In the genomic region with DNA sequence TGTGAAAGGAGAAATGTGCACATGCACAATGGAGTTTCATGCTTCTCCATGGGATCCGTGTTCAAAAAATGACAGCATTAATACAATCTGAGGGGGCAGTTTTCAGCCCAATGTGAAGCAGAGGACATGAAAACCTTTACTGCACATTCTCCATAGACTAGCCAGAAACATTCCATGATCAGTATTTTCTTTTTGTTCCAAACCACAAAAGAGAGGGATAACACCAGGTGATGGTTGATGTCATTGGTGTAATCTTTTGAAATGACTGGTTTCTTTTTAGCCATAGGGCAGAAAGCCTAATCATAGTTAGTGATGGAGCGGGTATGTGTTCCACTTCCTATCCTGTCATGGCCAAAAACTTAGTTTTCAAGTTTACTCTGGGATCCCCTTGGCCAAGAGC, we compare ENCODE assay signal across 28 cellular contexts. TPM values are rescaled to one million over a fixed set of nuclear protein-coding genes. Genes with fewer than 3 reads are reported as not detected.
A peak's percentile ranks its signal among the peaks of the same experiment; 100 is the strongest.
DNase-seq lines count a peak whose midpoint lies in the region; ATAC-seq, FAIRE-seq and TF ChIP-seq lines count a peak whose summit lies in the region.
"Had no signal": no experiment of that assay in that cellular context is flagged by ENCODE, and none has a peak within 500 bp of the region (broad histone marks: within the 10 kb centered on the region; RNA-seq: fewer than 3 reads in every experiment).

No MANE protein-coding gene starts in this region.

- H3K23ac ChIP-seq in IMR-90 (ENCODE audit: low read depth, low read length) = no peak overlapping the region

- H3K27ac ChIP-seq in IMR-90 (ENCODE audit: insufficient read depth, low read length) = no peak overlapping the region
- no peak overlapping the region for H3K27ac ChIP-seq in GM12878 (ENCODE audit: control insufficient read depth, insufficient read depth)
- H3K27ac ChIP-seq in keratinocyte (ENCODE audit: control insufficient read depth, insufficient read depth, low read length) = peak overlapping the region; percentile 99
- H3K27ac ChIP-seq: gastrocnemius medialis, psoas muscle had no signal

- H3K79me2 ChIP-seq in GM12878 (ENCODE audit: control insufficient read depth, insufficient read depth, low read length) (peaks cover 25% of the 10 kb centered on the region), keratinocyte (ENCODE audit: control insufficient read depth, insufficient read depth, low read length) (no peaks in the 10 kb centered on the region)

- H3K56ac ChIP-seq in IMR-90 (ENCODE audit: extremely low read depth, insufficient read depth, low read length) = no peak overlapping the region

- H3K4me2 ChIP-seq in IMR-90 (ENCODE audit: low read depth, low read length) = no peak overlapping the region
- H3K4me2 ChIP-seq in GM12878 (ENCODE audit: control insufficient read depth, insufficient read depth) = no peak overlapping the region
- H3K4me2 ChIP-seq in keratinocyte (ENCODE audit: control insufficient read depth, extremely low read depth, insufficient read depth, low read depth, low read length) = peak overlapping the region; percentile 45

- no peak for TF ChIP-seq EP300 in GM12878 (IDR thresholded peaks at IDR 0.05; ENCODE audit: borderline replicate concordance in 1 of 2, control insufficient read depth in 1 of 2, low read depth in 2 of 2, low read length in 2 of 2)

- H3K4ac ChIP-seq in IMR-90 (ENCODE audit: low read depth, low read length) = peak overlapping the region; percentile 50; the same call in 1 of the 2 replicates

- H3K14ac ChIP-seq in IMR-90 (replicated peaks; ENCODE audit: low read depth, low read length) = no peak overlapping the region; the same call in 1 of the 2 replicates

- no CpG with 5 or more reads among the region's 2 CpGs for WGBS in IMR-90 (ENCODE audit: extremely low coverage in 2 of 2, insufficient read length in 1 of 2), 2 experiments
- WGBS in GM12878 (ENCODE audit: insufficient coverage, insufficient replicate concordance, low lambda C conversion rate, missing lambda C conversion rate) = 64% methylated on average over 2 of the region's 2 CpGs

- peaks cover 6% of the 10 kb centered on the region for H3K4me1 ChIP-seq in IMR-90 (ENCODE audit: control insufficient read depth, insufficient read depth, low read length)
- peaks cover 19% of the 10 kb centered on the region for H3K4me1 ChIP-seq in GM12878 (ENCODE audit: control insufficient read depth, insufficient read depth, low read length)
- H3K4me1 ChIP-seq in keratinocyte (ENCODE audit: control insufficient read depth, extremely low read depth, insufficient read depth, low read length) = peaks cover 39% of the 10 kb centered on the region
- H3K4me1 ChIP-seq: gastrocnemius medialis, psoas muscle had no signal

- no peaks in the 10 kb centered on the region for H3K9me3 Mint-ChIP-seq in osteocyte (ENCODE audit: unreplicated experiment)
- H3K9me3 Mint-ChIP-seq: activated CD8-positive, alpha-beta T cell treated with anti-CD3 and anti-CD28 coated beads for 36 hours; stimulated activated naive CD8-positive, alpha-beta T cell treated with anti-CD3 and anti-CD28 coated beads, Interleukin-15, amount 100 ng/mL, for 72 hours had no signal

- TF ChIP-seq CTCF in IMR-90 (conservative IDR thresholded peaks at IDR 0.05; ENCODE audit: low read depth, low read length) (no peak), GM12878 (IDR thresholded peaks at IDR 0.05 in 2 of 3, conservative IDR thresholded peaks at IDR 0.05 in 1 of 3; ENCODE audit: control insufficient read depth in 2 of 3, extremely low read depth in 1 of 3, insufficient read depth in 1 of 3, low read depth in 3 of 3, low read length in 3 of 3) (no peak), keratinocyte (optimal IDR thresholded peaks at IDR 0.05 in 1 of 3, IDR thresholded peaks at IDR 0.05 in 1 of 3, conservative IDR thresholded peaks at IDR 0.05 in 1 of 3; ENCODE audit: extremely low read depth in 1 of 3, insufficient read depth in 2 of 3, low read length in 3 of 3) (no peak), GM13976 (IDR thresholded peaks at IDR 0.05; ENCODE audit: borderline replicate concordance, control extremely low read depth, extremely low read depth, insufficient read depth, missing control alignments) (no peak), osteocyte (IDR thresholded peaks at IDR 0.05) (no peak)

- H3K36me3 Mint-ChIP-seq in osteocyte (ENCODE audit: unreplicated experiment) = no peaks in the 10 kb centered on the region

- FAIRE-seq in GM12878 (lab: Jason Lieb, UNC) (no peak), keratinocyte (lab: Jason Lieb, UNC) (peak; percentile 70)
- FAIRE-seq: H1, small intestine had no signal

- SMC1A ChIA-PET in GM12878 (lab: Charles Lee; ENCODE audit: uncharacterized antibody, unreplicated experiment) = interaction anchor here (1.0 to 2.3 kb wide), 15 partner anchors 18 to 200 kb away, joined by 3 to 13 read pairs (median 4); no protein-coding TSS in a partner anchor

- no peaks in the 10 kb centered on the region for H3K9me3 ChIP-seq in IMR-90 (ENCODE audit: control insufficient read depth, insufficient read depth, low read length)
- H3K9me3 ChIP-seq in GM12878 (replicated peaks; ENCODE audit: control insufficient read depth, insufficient read depth, low read length) = no peaks in the 10 kb centered on the region; the same call in 2 of the 3 replicates
- no peaks in the 10 kb centered on the region for H3K9me3 ChIP-seq in keratinocyte (ENCODE audit: control insufficient read depth, low read depth, low read length)
- H3K9me3 ChIP-seq: Caco-2, gastrocnemius medialis, psoas muscle, tibial nerve had no signal

- dilution Hi-C loops in IMR-90 (cut with HindIII; ENCODE audit: low sequenced_read_pairs, unreplicated experiment) (no loop called here), keratinocyte (cut with MboI; ENCODE audit: extremely low pct_ligation_motif_present, low sequenced_read_pairs) (no loop called here)

- H4K8ac ChIP-seq in IMR-90 (ENCODE audit: low read depth in 2 of 2, low read length in 2 of 2) = peak overlapping the region in 1 of 2 experiments; percentile 40; a peak in 2 of 4 replicates

- CTCF ChIA-PET in IMR-90 (lab: Yijun Ruan, JAX) = interaction anchor here (1.5 kb wide), 1 partner anchor 192 kb away, joined by 4 read pairs; no protein-coding TSS in a partner anchor
- CTCF ChIA-PET in GM12878 (lab: Yijun Ruan, JAX) = interaction anchor here (0.7 to 5.5 kb wide), 15 partner anchors 9 to 195 kb away, joined by 3 to 48 read pairs (median 6); no protein-coding TSS in a partner anchor

- peak overlapping the region; percentile 19 for H2AK5ac ChIP-seq in IMR-90 (ENCODE audit: low read depth, low read length)

- in situ Hi-C loops in IMR-90 (cut with MboI; ENCODE audit: low sequenced_read_pairs) = no loop called here
- in situ Hi-C loops in GM12878 (cut with MboI) = no loop called here
- in situ Hi-C loops in GM13976 (cut with MboI; ENCODE audit: low sequenced_read_pairs, unreplicated experiment) = no loop called here

- H3K18ac ChIP-seq in IMR-90 (ENCODE audit: low read depth, low read length) = peak overlapping the region; percentile 85; the same call in 1 of the 2 replicates

- H3K4me3 Mint-ChIP-seq in osteocyte (ENCODE audit: unreplicated experiment) = no peak overlapping the region
- H3K4me3 Mint-ChIP-seq: activated CD8-positive, alpha-beta T cell treated with anti-CD3 and anti-CD28 coated beads for 36 hours; stimulated activated naive CD8-positive, alpha-beta T cell treated with anti-CD3 and anti-CD28 coated beads, Interleukin-15, amount 100 ng/mL, for 72 hours had no signal

- ATAC-seq in IMR-90 (ENCODE audit: low read depth) (no peak), GM12878 (no peak), HG02981 (IDR thresholded peaks at IDR 0.05; ENCODE audit: unreplicated experiment) (no peak)
- ATAC-seq: activated CD8-positive, alpha-beta T cell treated with anti-CD3 and anti-CD28 coated beads for 36 hours; gastrocnemius medialis; psoas muscle; stimulated activated naive CD8-positive, alpha-beta T cell treated with anti-CD3 and anti-CD28 coated beads, Interleukin-15, amount 100 ng/mL, for 72 hours had no signal

- H2BK5ac ChIP-seq in IMR-90 (ENCODE audit: low read depth, low read length, poor library complexity, severe bottlenecking) = peak overlapping the region; percentile 55

- peak overlapping the region; percentile 62; the same call in 1 of the 2 replicates for H2BK120ac ChIP-seq in IMR-90 (ENCODE audit: low read depth, low read length)

- RAD21 ChIA-PET in GM12878 (lab: Charles Lee; ENCODE audit: unreplicated experiment) = interaction anchor here (0.9 to 4.2 kb wide), 7 partner anchors 9 to 193 kb away, joined by 4 to 48 read pairs (median 5); no protein-coding TSS in a partner anchor

- H3K36me3 ChIP-seq in IMR-90 (ENCODE audit: control insufficient read depth, insufficient read depth, low read length) (no peaks in the 10 kb centered on the region), GM12878 (ENCODE audit: control insufficient read depth in 2 of 2, insufficient read depth in 2 of 2, low read length in 1 of 2) (peaks cover 0 to under 1% of the 10 kb centered on the region in 2 experiments; a peak in 1 of 4 replicates), keratinocyte (ENCODE audit: control insufficient read depth in 2 of 2, extremely low read depth in 1 of 2, insufficient read depth in 2 of 2, low read length in 2 of 2) (no peaks in the 10 kb centered on the region)
- H3K36me3 ChIP-seq: gastrocnemius medialis, tibial nerve had no signal

- H3K9me1 ChIP-seq in IMR-90 (ENCODE audit: insufficient read depth, low read length) = no peaks in the 10 kb centered on the region; the same call in 1 of the 2 replicates
- no peaks in the 10 kb centered on the region for H3K9me1 ChIP-seq in keratinocyte (ENCODE audit: control insufficient read depth, extremely low read depth, insufficient read depth, low read length)

- POLR2A ChIA-PET in IMR-90 (lab: Charles Lee; ENCODE audit: unreplicated experiment) (no interaction called here), GM12878 (lab: Charles Lee) (interaction anchor here (0.6 to 1.4 kb wide), 2 partner anchors 40 to 340 kb away, joined by 3 to 4 read pairs; no protein-coding TSS in a partner anchor)

- H4K20me1 ChIP-seq in IMR-90 (ENCODE audit: insufficient read depth, low read length) (no peaks in the 10 kb centered on the region), GM12878 (ENCODE audit: control insufficient read depth, insufficient read depth) (no peaks in the 10 kb centered on the region), keratinocyte (ENCODE audit: control insufficient read depth, extremely low read depth, insufficient read depth, low read length) (no peaks in the 10 kb centered on the region)

- no peak overlapping the region for H3K27ac Mint-ChIP-seq in osteocyte (ENCODE audit: unreplicated experiment)
- H3K27ac Mint-ChIP-seq: activated CD8-positive, alpha-beta T cell treated with anti-CD3 and anti-CD28 coated beads for 36 hours; stimulated activated naive CD8-positive, alpha-beta T cell treated with anti-CD3 and anti-CD28 coated beads, Interleukin-15, amount 100 ng/mL, for 72 hours had no signal

- H2BK20ac ChIP-seq in IMR-90 (ENCODE audit: low read depth, low read length) = peak overlapping the region; percentile 72

- H4K91ac ChIP-seq in IMR-90 (ENCODE audit: insufficient read depth, low read depth, low read length) = peak overlapping the region; percentile 20; the same call in 1 of the 2 replicates

- H3K4me1 Mint-ChIP-seq in osteocyte (ENCODE audit: unreplicated experiment) = peaks cover 53% of the 10 kb centered on the region
- H3K4me1 Mint-ChIP-seq: stimulated activated naive CD8-positive, alpha-beta T cell treated with anti-CD3 and anti-CD28 coated beads, Interleukin-15, amount 100 ng/mL, for 72 hours had no signal

- TF ChIP-seq POLR2A in IMR-90 (IDR thresholded peaks at IDR 0.05; ENCODE audit: low read depth, low read length) (no peak), GM12878 (IDR thresholded peaks at IDR 0.05; ENCODE audit: low read depth, low read length) (no peak)

- H3K9ac ChIP-seq in IMR-90 (ENCODE audit: low read depth, low read length) = no peak overlapping the region
- H3K9ac ChIP-seq in GM12878 (ENCODE audit: control insufficient read depth, insufficient read depth, low read length) = no peak overlapping the region
- H3K9ac ChIP-seq in keratinocyte (ENCODE audit: control insufficient read depth, extremely low read depth, insufficient read depth, low read length) = peak overlapping the region; percentile 79

- intact Hi-C loops in IMR-90 (cut with micrococcal nuclease) = loop anchor here (5.0 kb wide), 2 partner anchors 87 to 107 kb away; no protein-coding TSS in a partner anchor
- intact Hi-C loops in GM12878 (cut with micrococcal nuclease; ENCODE audit: unreplicated experiment) = loop anchor here (2.0 to 5.0 kb wide), 3 partner anchors 133 to 257 kb away; no protein-coding TSS in a partner anchor

- TF ChIP-seq RAD21 in IMR-90 (IDR thresholded peaks at IDR 0.05; ENCODE audit: low read length) (no peak), GM12878 (IDR thresholded peaks at IDR 0.05; ENCODE audit: insufficient read depth, low read depth, low read length) (no peak)

- peak overlapping the region; percentile 76; the same call in 1 of the 2 replicates for H4K5ac ChIP-seq in IMR-90 (ENCODE audit: low read depth, low read length)

- no peak overlapping the region for H2AK9ac ChIP-seq in IMR-90 (replicated peaks; ENCODE audit: low read depth, low read length, poor library complexity)

- H3K79me1 ChIP-seq in IMR-90 (ENCODE audit: low read depth in 1 of 2, low read length in 2 of 2) = no peaks in the 10 kb centered on the region

- peak overlapping the region; percentile 88; the same call in 2 of the 3 replicates for H2BK15ac ChIP-seq in IMR-90 (ENCODE audit: low read depth, low read length)

- no peak overlapping the region for H2AFZ ChIP-seq in IMR-90 (replicated peaks; ENCODE audit: low read length, poor library complexity)
- H2AFZ ChIP-seq in GM12878 (ENCODE audit: control insufficient read depth, low read depth, low read length) = no peak overlapping the region; the same call in 1 of the 2 replicates
- H2AFZ ChIP-seq in keratinocyte (ENCODE audit: control insufficient read depth, low read length) = no peak overlapping the region

- no peaks in the 10 kb centered on the region for H3K27me3 Mint-ChIP-seq in osteocyte (ENCODE audit: unreplicated experiment)
- H3K27me3 Mint-ChIP-seq: activated CD8-positive, alpha-beta T cell treated with anti-CD3 and anti-CD28 coated beads for 36 hours; stimulated activated naive CD8-positive, alpha-beta T cell treated with anti-CD3 and anti-CD28 coated beads, Interleukin-15, amount 100 ng/mL, for 72 hours had no signal

- H3K4me3 ChIP-seq in IMR-90 (ENCODE audit: insufficient read depth, low read depth, low read length) = no peak overlapping the region
- H3K4me3 ChIP-seq in GM12878 = no peak overlapping the region
- H3K4me3 ChIP-seq in keratinocyte (ENCODE audit: control insufficient read depth in 2 of 3, extremely low read depth in 1 of 3, insufficient read depth in 2 of 3, low read depth in 1 of 3, low read length in 3 of 3) = no peak overlapping the region
- H3K4me3 ChIP-seq: gastrocnemius medialis, lung, psoas muscle, tibial nerve had no signal

- DNase-seq in A172 (ENCODE audit: low spot score) (peak; percentile 36), IMR-90 (peak; percentile 41), GM12878 (ENCODE audit: low read depth, low spot score) (no peak), keratinocyte (ENCODE audit: low read depth, low spot score) (no peak), NCI-H82 treated with DMSO at 0.1 percent for 48 hours (lab: John Stamatoyannopoulos, UW; ENCODE audit: unreplicated experiment) (no peak), GM13976 (ENCODE audit: low spot score) (no peak), osteocyte (ENCODE audit: extremely low spot score, unreplicated experiment) (no peak)
- DNase-seq: 8988T; activated CD4-positive, CD25-positive, alpha-beta regulatory T cell treated with anti-CD3 and anti-CD28 coated beads, Interleukin-2, amount 50 U/mL, for 72 hours; activated CD8-positive, alpha-beta T cell treated with anti-CD3 and anti-CD28 coated beads for 36 hours; activated naive CD4-positive, alpha-beta T cell treated with Interleukin-2 at 50 U/mL for 16 hours; amniotic stem cell; Caco-2; erythroblast; gastrocnemius medialis; islet precursor cell; KG1; NCI-H187; NCI-H748 treated with DMSO at 0.1 percent for 48 hours; psoas muscle; SHP77 treated with DMSO at 0.1 percent for 48 hours; small intestine; stimulated activated CD4-positive, alpha-beta T cell treated with anti-CD3 and anti-CD28 coated beads, Interleukin-4, amount 100 ng/mL, for 4 hours; stimulated activated naive CD8-positive, alpha-beta T cell treated with anti-CD3 and anti-CD28 coated beads, Interleukin-15, amount 100 ng/mL, for 72 hours had no signal

- BruUV-seq in IMR-90 (replicated peaks; lab: Mats Ljungman, UMichigan) (no TSS peak), GM12878 (replicated peaks; lab: Mats Ljungman, UMichigan) (no TSS peak)

- H3K27me3 ChIP-seq in IMR-90 (ENCODE audit: control insufficient read depth, insufficient read depth, low read length) = no peaks in the 10 kb centered on the region
- H3K27me3 ChIP-seq in GM12878 (replicated peaks in 1 of 2; ENCODE audit: control insufficient read depth in 2 of 2, insufficient read depth in 2 of 2, low read length in 1 of 2) = no peaks in the 10 kb centered on the region
- H3K27me3 ChIP-seq in keratinocyte (ENCODE audit: control insufficient read depth, extremely low read depth, insufficient read depth, low read length) = no peaks in the 10 kb centered on the region
- H3K27me3 ChIP-seq: gastrocnemius medialis, tibial nerve had no signal

RNA-seq across cellular contexts. Expression of a gene that starts 1.8 kb away (rescaled TPM):
- total RNA-seq in A172 (2014; rRNA removed; shearing (Covaris generic)) = 1.4 and 3.9 TPM in 2 replicates
- 2.2 and 2.9 TPM in 2 replicates for total RNA-seq in IMR-90 (2012; rRNA removed)
- polyA plus RNA-seq in IMR-90 (2012; rRNA removed) = 0.53 and 0.75 TPM in 2 replicates
- 0.13 and 0.26 TPM in 2 replicates for polyA plus RNA-seq in IMR-90 (2012; cell fraction: cytosol; rRNA removed)
- polyA plus RNA-seq in IMR-90 (2012; cell fraction: nucleus; rRNA removed; ENCODE audit: low replicate concordance) = 0.04 and 0.56 TPM in 2 replicates
- total RNA-seq in GM12878 (2013; cell fraction: nucleolus; rRNA removed) = 87.8 and 98.2 TPM in 2 replicates
- total RNA-seq in GM12878 (2014; rRNA removed) = 34.8 and 45.1 TPM in 2 replicates
- 56.2 and 57.0 TPM in 2 replicates for total RNA-seq in GM12878 (2014; rRNA removed; fragmentation: Illumina TruSeq; extraction: Trizol)
- total RNA-seq in GM12878 (2021) = 36.8 and 38.6 TPM in 2 replicates
- 23.3 TPM for polyA plus RNA-seq in GM12878 (2011; ENCODE audit: low read depth)
- polyA plus RNA-seq in GM12878 (2011; rRNA removed) = 39.9 and 55.5 TPM in 2 replicates
- 17.1 and 20.3 TPM in 2 replicates for polyA plus RNA-seq in GM12878 (2011; cell fraction: cytosol; rRNA removed)
- 15.4 and 16.4 TPM in 2 replicates for polyA plus RNA-seq in GM12878 (2011; cell fraction: nucleus; rRNA removed)
- polyA plus RNA-seq in GM12878 (2012) = 23.7 and 28.4 TPM in 2 replicates
- 48.8 and 66.6 TPM in 2 replicates for polyA plus RNA-seq in GM12878 (2014; fragmentation: Illumina TruSeq; extraction: Trizol)
- 100 to 1,000 TPM in 1 of 2 experiments, 10 to 100 TPM in 1; 65.0 to 101 TPM for polyA plus RNA-seq in GM12878 (2014; fragmentation: Nextera tagmentation; extraction: Ambion mirVana)
- 24.7 and 31.3 TPM in 2 replicates for polyA plus RNA-seq in GM12878 (2014; rRNA removed)
- 10 to 100 TPM; 31.3 to 33.8 TPM for polyA plus RNA-seq in GM12878 (2016; fragmentation: Nextera tagmentation; extraction: Ambion mirVana)
- 19.8 and 39.5 TPM in 2 replicates for polyA minus RNA-seq in GM12878 (2011; rRNA and poly(A)+ RNA removed)
- 12.6 and 16.5 TPM in 2 replicates for polyA minus RNA-seq in GM12878 (2011; cell fraction: cytosol; rRNA and poly(A)+ RNA removed)
- polyA minus RNA-seq in GM12878 (2011; cell fraction: nucleus; rRNA and poly(A)+ RNA removed) = 34.2 and 46.5 TPM in 2 replicates
- polyA plus RNA-seq in keratinocyte = 2.4 to 8.2 TPM (median 3.9 TPM) in 3 replicates
- polyA plus RNA-seq in keratinocyte (2011; ENCODE audit: low read depth) = 0.42 TPM
- polyA plus RNA-seq in keratinocyte (2011; cell fraction: cytosol; rRNA removed) = 7.7 and 13.8 TPM in 2 replicates
- 12.1 and 13.5 TPM in 2 replicates for polyA plus RNA-seq in keratinocyte (2011; cell fraction: nucleus; rRNA removed)
- 0.37 and 2.7 TPM in 2 replicates for polyA plus RNA-seq in keratinocyte (2012; ENCODE audit: low replicate concordance)
- 0.52 to 6.6 TPM (median 3.0 TPM) in 3 replicates for polyA minus RNA-seq in keratinocyte
- polyA minus RNA-seq in keratinocyte (2011; cell fraction: cytosol; rRNA and poly(A)+ RNA removed) = 12.5 TPM
- polyA minus RNA-seq in keratinocyte (2011; cell fraction: nucleus; rRNA and poly(A)+ RNA removed) = 8.1 and 23.4 TPM in 2 replicates
- 0.21 and 0.24 TPM in 2 replicates for total RNA-seq in osteocyte
- total RNA-seq: activated CD8-positive, alpha-beta T cell treated with anti-CD3 and anti-CD28 coated beads for 36 hours had no signal

Comparison
In these comparisons a context has a peak if more than half of its experiments do, and no peak if none do; other contexts are left out.
1. DNase-seq: peak in A172 (single experiment) and IMR-90 (single experiment); none in GM12878 (single experiment), keratinocyte (single experiment), NCI-H82 treated with DMSO at 0.1 percent for 48 hours (single experiment), GM13976 (single experiment) and osteocyte (single experiment).